Comparison of ENCODE assay signal across 8 cellular contexts in genomic region chr14:89399594-89400068, GRCh38. TPM values are rescaled to one million over a fixed set of nuclear protein-coding genes. Genes with fewer than 3 reads are reported as not detected.
DNase-seq lines count a peak whose midpoint lies in the region; ATAC-seq lines count a peak whose summit lies in the region.

No MANE protein-coding gene starts in this region.

- ATAC-seq in HG02852 (IDR thresholded peaks at IDR 0.05; ENCODE audit: unreplicated experiment) (no peak), GM19023 (IDR thresholded peaks at IDR 0.05; ENCODE audit: unreplicated experiment) (no peak), GM21786 (IDR thresholded peaks at IDR 0.05; ENCODE audit: unreplicated experiment) (no peak)

- DNase-seq in CD1c-positive myeloid dendritic cell (ENCODE audit: extremely low spot score) (peak; percentile 21), NCI-H1417 treated with DMSO at 0.1 percent for 48 hours (lab: John Stamatoyannopoulos, UW) (peak; percentile 85), cerebellar cortex (ENCODE audit: low spot score) (peak; percentile 61), mesenteric fat pad (ENCODE audit: low spot score) (peak; percentile 53)
- no peak for DNase-seq in activated T-cell treated with anti-CD3 and anti-CD28 coated beads, Interleukin-2, amount 50 U/mL, for 48 hours

RNA-seq across cellular contexts. Expression of gene FOXN3, which starts 17.4 kb away (rescaled TPM):
- total RNA-seq in mesenteric fat pad = 136 TPM

Comparison
In these comparisons a context has a peak if more than half of its experiments do, and no peak if none do; other contexts are left out.
1. DNase-seq: peak in CD1c-positive myeloid dendritic cell (single experiment), NCI-H1417 treated with DMSO at 0.1 percent for 48 hours (single experiment), cerebellar cortex (single experiment) and mesenteric fat pad (single experiment); none in activated T-cell treated with anti-CD3 and anti-CD28 coated beads, Interleukin-2, amount 50 U/mL, for 48 hours (0 of 2).